15 cellular contexts compared by ENCODE assay signal in genomic region chr2:231727621-231728020, GRCh38. TPM values are rescaled to one million over a fixed set of nuclear protein-coding genes. Genes with fewer than 3 reads are reported as not detected.
DNase-seq lines count a peak whose midpoint lies in the region; ATAC-seq and TF ChIP-seq lines count a peak whose summit lies in the region.
"Had no signal": no experiment of that assay in that cellular context is flagged by ENCODE, and none has a peak within 500 bp of the region (broad histone marks: within the 10 kb centered on the region; RNA-seq: fewer than 3 reads in every experiment).

No MANE protein-coding gene starts in this region.

- no peaks in the 10 kb centered on the region for H3K79me2 ChIP-seq in GM23338 (replicated peaks; ENCODE audit: insufficient read depth)

- H3F3A ChIP-seq in GM23338 (replicated peaks; ENCODE audit: low read depth): no peaks in the 10 kb centered on the region

- ATAC-seq in GM23338: peak; percentile 43; the same call in 2 of the 3 replicates
- no peak for ATAC-seq in Right ventricle myocardium superior (ENCODE audit: poor library complexity)
- ATAC-seq: HCT116 had no signal

- no peaks in the 10 kb centered on the region for H3K4me1 ChIP-seq in GM23338 (ENCODE audit: insufficient read depth)
- H3K4me1 ChIP-seq in endodermal cell (ENCODE audit: control insufficient read depth, insufficient read depth, low read length): no peaks in the 10 kb centered on the region
- H3K4me1 ChIP-seq: Caco-2 had no signal

- H3K9me2 ChIP-seq in GM23338 (ENCODE audit: insufficient read depth): no peaks in the 10 kb centered on the region

- no peaks in the 10 kb centered on the region; the same call in 1 of the 3 replicates for H3K36me3 Mint-ChIP-seq in GM23338 (ENCODE audit: low read depth)
- H3K36me3 Mint-ChIP-seq in endodermal cell (ENCODE audit: low read depth): peaks cover 11% of the 10 kb centered on the region
- H3K36me3 Mint-ChIP-seq in nephron progenitor cell (ENCODE audit: low read depth): peaks cover 18% of the 10 kb centered on the region

- H3K9ac ChIP-seq in endodermal cell (ENCODE audit: extremely low read depth, low read length, poor library complexity, severe bottlenecking): no peak overlapping the region
- H3K9ac ChIP-seq: BLaER1 had no signal

- 63 to 71% methylated on average over 3 to 4 of the region's 4 CpGs for WGBS in endodermal cell (ENCODE audit: insufficient coverage in 1 of 2, insufficient read length in 1 of 2), 2 experiments

- no peak overlapping the region for H2AFZ ChIP-seq in GM23338

- no peak for TF ChIP-seq CTCF in GM23338 (conservative IDR thresholded peaks at IDR 0.05; ENCODE audit: low read depth in 2 of 2)
- no peak for TF ChIP-seq CTCF in endodermal cell (conservative IDR thresholded peaks at IDR 0.05)
- no peak for TF ChIP-seq CTCF in nephron progenitor cell (IDR thresholded peaks at IDR 0.05)

- no peaks in the 10 kb centered on the region for H3K27me3 ChIP-seq in GM23338 (ENCODE audit: insufficient read depth)
- H3K27me3 ChIP-seq in endodermal cell (ENCODE audit: control insufficient read depth, insufficient read depth, low read length, poor library complexity, severe bottlenecking): no peaks in the 10 kb centered on the region
- H3K27me3 ChIP-seq: BLaER1 had no signal

- H3K4me1 Mint-ChIP-seq in GM23338 (peaks cover 5% of the 10 kb centered on the region), endodermal cell (peaks cover 5% of the 10 kb centered on the region), nephron progenitor cell (peaks cover 22% of the 10 kb centered on the region)
- H3K4me1 Mint-ChIP-seq: CD8-positive, alpha-beta memory T cell had no signal

- no peak overlapping the region for H3K4me2 ChIP-seq in GM23338
- H3K4me2 ChIP-seq: BLaER1 had no signal

- H3K36me3 ChIP-seq in GM23338 (ENCODE audit: insufficient read depth) (no peaks in the 10 kb centered on the region), endodermal cell (ENCODE audit: control insufficient read depth, insufficient read depth, low read length) (no peaks in the 10 kb centered on the region)

- no peaks in the 10 kb centered on the region for H3K9me3 ChIP-seq in endodermal cell (ENCODE audit: control insufficient read depth, low read length)
- H3K9me3 ChIP-seq: BLaER1, Caco-2 had no signal

- no peak overlapping the region for H3K27ac Mint-ChIP-seq in GM23338
- H3K27ac Mint-ChIP-seq in endodermal cell: no peak overlapping the region
- H3K27ac Mint-ChIP-seq in nephron progenitor cell: peak overlapping the region; percentile 9

- intact Hi-C loops in Right ventricle myocardium superior (cut with DNase I): no loop called here

- H3K27ac ChIP-seq in GM23338 (ENCODE audit: low read depth) (no peak overlapping the region), endodermal cell (ENCODE audit: low read depth, low read length) (no peak overlapping the region)
- H3K27ac ChIP-seq: BLaER1, HL-60 had no signal

- DNase-seq in GM23338 (ENCODE audit: low spot score) (no peak), NCI-H82 treated with DMSO at 0.1 percent for 48 hours (lab: John Stamatoyannopoulos, UW; ENCODE audit: unreplicated experiment) (peak; percentile 55), endodermal cell (peak; percentile 45), nephron progenitor cell (no peak), GDM1 (lab: John Stamatoyannopoulos, UW) (no peak), retina (no peak), Right ventricle myocardium superior (no peak)
- no peak for DNase-seq in activated CD4-positive, alpha-beta T cell treated with anti-CD3 and anti-CD28 coated beads for 1 hour
- DNase-seq: 8988T; AML-193; Caco-2; CD8-positive, alpha-beta memory T cell had no signal

- no peak overlapping the region for H3K4me3 ChIP-seq in GM23338
- no peak overlapping the region for H3K4me3 ChIP-seq in endodermal cell (ENCODE audit: low read length)
- H3K4me3 ChIP-seq: BLaER1 had no signal

- peaks cover 4% of the 10 kb centered on the region for H3K27me3 Mint-ChIP-seq in GM23338 (ENCODE audit: insufficient read depth, low read depth, poor library complexity)
- H3K27me3 Mint-ChIP-seq in endodermal cell (ENCODE audit: insufficient read depth): no peaks in the 10 kb centered on the region
- no peaks in the 10 kb centered on the region for H3K27me3 Mint-ChIP-seq in nephron progenitor cell (ENCODE audit: low read depth, poor library complexity)
- H3K27me3 Mint-ChIP-seq: CD8-positive, alpha-beta memory T cell had no signal

- H3K4me3 Mint-ChIP-seq in GM23338: no peak overlapping the region
- no peak overlapping the region for H3K4me3 Mint-ChIP-seq in endodermal cell
- H3K4me3 Mint-ChIP-seq in nephron progenitor cell: no peak overlapping the region
- H3K4me3 Mint-ChIP-seq: CD8-positive, alpha-beta memory T cell had no signal

- H4K20me1 ChIP-seq in GM23338 (replicated peaks; ENCODE audit: insufficient read depth): no peaks in the 10 kb centered on the region; the same call in 1 of the 2 replicates
- H4K20me1 ChIP-seq: BLaER1 had no signal

- H3K9me3 Mint-ChIP-seq in GM23338 (no peaks in the 10 kb centered on the region), endodermal cell (no peaks in the 10 kb centered on the region), nephron progenitor cell (no peaks in the 10 kb centered on the region)
- H3K9me3 Mint-ChIP-seq: CD8-positive, alpha-beta memory T cell had no signal

TF ChIP-seq in GM23338, 12 proteins besides CTCF, POLR2A, EP300 and RAD21 (continues in another document):
- TF ChIP-seq ETS1 (IDR thresholded peaks at IDR 0.05): no peak
- TF ChIP-seq STAT1 (IDR thresholded peaks at IDR 0.05; ENCODE audit: unreplicated experiment): no peak
- no peak for TF ChIP-seq REST (IDR thresholded peaks at IDR 0.05; ENCODE audit: unreplicated experiment)
- TF ChIP-seq NANOG (IDR thresholded peaks at IDR 0.05; ENCODE audit: borderline replicate concordance): no peak
- no peak for TF ChIP-seq EZH2phosphoT487 (IDR thresholded peaks at IDR 0.05; ENCODE audit: unreplicated experiment)
- no peak for TF ChIP-seq JUNB (IDR thresholded peaks at IDR 0.05; ENCODE audit: unreplicated experiment)
- no peak for TF ChIP-seq ZNF114 (CRISPR knock-in tag; IDR thresholded peaks at IDR 0.05)
- TF ChIP-seq CREB1 (CRISPR knock-in tag; IDR thresholded peaks at IDR 0.05; ENCODE audit: low read depth): no peak

RNA-seq across cellular contexts. Expression of gene PTMA, which starts 19.3 kb away (rescaled TPM):
- 1,861 and 2,007 TPM in 2 replicates for total RNA-seq in GM23338 (2014; rRNA removed; shearing (Covaris generic))
- 8,990 and 10,188 TPM in 2 replicates for polyA plus RNA-seq in GM23338 (2016; fragmentation: Nextera tagmentation; extraction: Ambion mirVana)
- total RNA-seq in endodermal cell: 1,000 to 10,000 TPM; 1,233 to 1,450 TPM
- polyA plus RNA-seq in endodermal cell (2013, experiment 1 of 2): 1,679 TPM
- polyA plus RNA-seq in endodermal cell (2013, experiment 2 of 2): 1,712 TPM
- total RNA-seq in Right ventricle myocardium superior: 195 TPM

RNA-seq across cellular contexts. Expression of gene PDE6D, which starts 53.5 kb away (rescaled TPM):
- total RNA-seq in GM23338 (2014; rRNA removed; shearing (Covaris generic)): 35.2 and 50.3 TPM in 2 replicates
- 54.5 and 55.6 TPM in 2 replicates for polyA plus RNA-seq in GM23338 (2016; fragmentation: Nextera tagmentation; extraction: Ambion mirVana)
- total RNA-seq in endodermal cell: 10 to 100 TPM; 24.7 to 25.5 TPM
- polyA plus RNA-seq in endodermal cell (2013, experiment 1 of 2): 41.2 TPM
- polyA plus RNA-seq in endodermal cell (2013, experiment 2 of 2): 39.2 TPM
- total RNA-seq in Right ventricle myocardium superior: 14.7 TPM

RNA-seq across cellular contexts. Expression of gene COPS7B, which starts 58.6 kb away (rescaled TPM):
- 61.6 and 63.7 TPM in 2 replicates for total RNA-seq in GM23338 (2014; rRNA removed; shearing (Covaris generic))
- polyA plus RNA-seq in GM23338 (2016; fragmentation: Nextera tagmentation; extraction: Ambion mirVana): 40.9 and 44.9 TPM in 2 replicates
- total RNA-seq in endodermal cell (10 to 100 TPM; 55.0 to 67.1 TPM), Right ventricle myocardium superior (20.0 TPM)
- polyA plus RNA-seq in endodermal cell (2013, experiment 1 of 2): 69.5 TPM
- 60.9 TPM for polyA plus RNA-seq in endodermal cell (2013, experiment 2 of 2)

Comparison
In these comparisons a context has a peak if more than half of its experiments do, and no peak if none do; other contexts are left out.
1. DNase-seq: peak in NCI-H82 treated with DMSO at 0.1 percent for 48 hours (single experiment) and endodermal cell (single experiment); none in GM23338 (single experiment), nephron progenitor cell (single experiment), GDM1 (single experiment), activated CD4-positive, alpha-beta T cell treated with anti-CD3 and anti-CD28 coated beads for 1 hour (single experiment), retina (single experiment) and Right ventricle myocardium superior (single experiment).